Comparison of ENCODE assay signal across 9 cellular contexts in the genomic region with DNA sequence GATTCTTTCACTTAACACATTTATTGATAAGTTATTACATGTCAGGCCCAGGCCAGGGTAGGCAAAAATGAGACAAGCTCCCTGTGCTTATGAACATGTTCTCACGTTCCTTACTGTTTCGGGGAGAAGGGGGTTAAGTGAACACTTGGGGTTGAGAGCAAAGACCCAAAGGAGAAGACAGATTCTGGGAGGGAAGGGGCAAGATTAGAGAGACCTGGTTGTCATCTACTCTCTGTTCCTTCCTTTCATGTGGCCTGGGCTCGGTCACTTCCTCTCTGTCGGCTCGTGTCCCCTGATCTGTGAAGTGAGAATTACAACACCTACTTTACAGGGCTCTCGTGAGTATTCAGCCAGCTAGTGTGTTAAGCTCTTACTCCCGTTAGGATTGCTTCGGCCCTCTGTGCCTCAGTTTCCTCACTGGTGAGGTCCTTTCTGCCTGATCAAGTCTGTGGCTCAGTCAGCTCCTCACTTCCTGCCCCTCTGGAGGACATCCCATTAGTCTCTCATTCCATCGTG. TPM values are rescaled to one million over a fixed set of nuclear protein-coding genes. Genes with fewer than 3 reads are reported as not detected.
DNase-seq lines count a peak whose midpoint lies in the region; ATAC-seq lines count a peak whose summit lies in the region.
"Had no signal": no experiment of that assay in that cellular context is flagged by ENCODE, and none has a peak within 500 bp of the region (broad histone marks: within the 10 kb centered on the region; RNA-seq: fewer than 3 reads in every experiment).

No MANE protein-coding gene starts in this region.

- peaks cover 12% of the 10 kb centered on the region for H3K27me3 Mint-ChIP-seq in T-helper 17 cell

- WGBS in aorta, 2 donors, result 51 to 55% methylated on average over 9 of the region's 9 CpGs

- H3K36me3 Mint-ChIP-seq in T-helper 17 cell (ENCODE audit: low read depth), result no peaks in the 10 kb centered on the region

- intact Hi-C loops in left ventricle myocardium superior (cut with micrococcal nuclease), result no loop called here
- intact Hi-C loops in cardiac septum (cut with DNase I), result no loop called here
- intact Hi-C loops in aorta (cut with DNase I), result no loop called here

- H3K9me3 ChIP-seq in T-helper 17 cell (ENCODE audit: control insufficient read depth, low read length, poor library complexity, severe bottlenecking) (no peaks in the 10 kb centered on the region), aorta (ENCODE audit: control insufficient read depth, low read length) (no peaks in the 10 kb centered on the region)

- no peak overlapping the region for H3K27ac Mint-ChIP-seq in T-helper 17 cell

- DNase-seq in left ventricle myocardium superior (no peak), cardiac septum (ENCODE audit: low spot score) (no peak), T-helper 17 cell (no peak), aorta (no peak), iPS-NIHi11 (ENCODE audit: low spot score) (no peak), mesenteric fat pad (ENCODE audit: low spot score) (no peak)

- no peaks in the 10 kb centered on the region for H3K36me3 ChIP-seq in aorta (ENCODE audit: control insufficient read depth in 1 of 2, insufficient read depth in 2 of 2, low read length in 1 of 2)

- peaks cover 7% of the 10 kb centered on the region for H3K4me1 Mint-ChIP-seq in T-helper 17 cell

- no peaks in the 10 kb centered on the region for H3K4me1 ChIP-seq in aorta (ENCODE audit: control insufficient read depth in 1 of 2, insufficient read depth in 2 of 2, low read length in 2 of 2)

- no peak overlapping the region for H3K27ac ChIP-seq in aorta (ENCODE audit: low read depth in 1 of 2, low read length in 2 of 2)

- H3K4me3 Mint-ChIP-seq in T-helper 17 cell, result no peak overlapping the region

- H3K4me3 ChIP-seq in aorta (ENCODE audit: low read length in 2 of 2), result no peak overlapping the region

- ATAC-seq in left ventricle myocardium superior, result peak; percentile 35
- ATAC-seq in HG03159 (IDR thresholded peaks at IDR 0.05; ENCODE audit: unreplicated experiment), result peak; percentile 38
- ATAC-seq in T-helper 17 cell, result peak; percentile 65
- peak; percentile 73 for ATAC-seq in aorta (ENCODE audit: low FRiP score)
- no peak for ATAC-seq in HG03520 (IDR thresholded peaks at IDR 0.05; ENCODE audit: unreplicated experiment)
- ATAC-seq: HCT116 had no signal

- peaks cover 0 to 2% of the 10 kb centered on the region in 2 donors for H3K27me3 ChIP-seq in aorta (ENCODE audit: control insufficient read depth in 1 of 2, insufficient read depth in 2 of 2, low read length in 1 of 2)

RNA-seq across cellular contexts. Expression of a gene that starts 38.8 kb away (rescaled TPM):
- 5.2 TPM for total RNA-seq in left ventricle myocardium superior
- total RNA-seq in cardiac septum, result 8.5 TPM
- 10 to 100 TPM in 1 of 2 donors, 1 to 10 TPM in 1; 4.2 to 16.2 TPM for total RNA-seq in T-helper 17 cell
- 10 to 100 TPM; 21.2 to 48.4 TPM for total RNA-seq in aorta
- polyA plus RNA-seq in aorta, result 1 to 10 TPM; 2.5 to 3.0 TPM
- total RNA-seq in mesenteric fat pad, result 33.0 TPM
